ENCODE assay signal across 16 cellular contexts in the genomic region with DNA sequence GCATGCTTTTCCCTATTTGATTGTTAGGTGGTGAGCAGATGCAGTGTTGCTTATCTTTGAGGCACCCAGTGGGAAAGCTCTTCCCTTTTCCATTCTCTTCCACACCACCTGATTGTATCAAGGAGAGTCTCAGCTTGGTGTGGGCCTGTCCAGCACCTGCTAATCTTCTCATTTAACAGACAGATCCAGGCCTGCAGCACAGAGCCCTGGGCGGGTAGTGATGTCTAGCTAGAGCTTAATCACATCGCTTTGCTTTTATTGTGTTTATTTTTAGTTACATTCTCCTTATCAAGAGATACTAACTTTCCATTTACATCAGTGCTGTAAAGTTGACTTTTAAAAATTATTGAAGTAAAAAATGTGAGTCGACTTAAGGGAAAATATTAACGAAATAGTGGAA. TPM values are rescaled to one million over a fixed set of nuclear protein-coding genes. Genes with fewer than 3 reads are reported as not detected.
A peak's percentile ranks its signal among the peaks of the same experiment; 100 is the strongest.
DNase-seq lines count a peak whose midpoint lies in the region; ATAC-seq and TF ChIP-seq lines count a peak whose summit lies in the region.
"Had no signal": no experiment of that assay in that cellular context is flagged by ENCODE, and none has a peak within 500 bp of the region (broad histone marks: within the 10 kb centered on the region; RNA-seq: fewer than 3 reads in every experiment).

No MANE protein-coding gene starts in this region.

- TF ChIP-seq POLR2A in body of pancreas (IDR thresholded peaks at IDR 0.05): no peak

- H3K23ac ChIP-seq in mesenchymal stem cell (ENCODE audit: low read length in 2 of 2): no peak overlapping the region

- H3K9me3 ChIP-seq in mesenchymal stem cell (ENCODE audit: control insufficient read depth, low read length): no peaks in the 10 kb centered on the region
- H3K9me3 ChIP-seq in aorta (ENCODE audit: control insufficient read depth, low read length): no peaks in the 10 kb centered on the region
- H3K9me3 ChIP-seq in Karpas-422 (ENCODE audit: low read length): no peaks in the 10 kb centered on the region
- no peaks in the 10 kb centered on the region for H3K9me3 ChIP-seq in body of pancreas
- H3K9me3 ChIP-seq: HAP-1 had no signal

- H3K36me3 ChIP-seq in mesenchymal stem cell (ENCODE audit: control insufficient read depth in 1 of 2, insufficient read depth in 2 of 2, low read depth in 1 of 2, low read length in 2 of 2): no peaks in the 10 kb centered on the region
- no peaks in the 10 kb centered on the region for H3K36me3 ChIP-seq in aorta (ENCODE audit: control insufficient read depth in 1 of 2, insufficient read depth in 2 of 2, low read length in 1 of 2)
- no peaks in the 10 kb centered on the region for H3K36me3 ChIP-seq in Karpas-422 (ENCODE audit: insufficient read depth, low read length)
- no peaks in the 10 kb centered on the region for H3K36me3 ChIP-seq in body of pancreas (replicated peaks in 1 of 2; ENCODE audit: insufficient read depth in 1 of 2, low read depth in 2 of 2)
- H3K36me3 ChIP-seq: HAP-1 had no signal

- no peak overlapping the region for H3K4me2 ChIP-seq in mesenchymal stem cell (ENCODE audit: low read length, poor library complexity, severe bottlenecking)
- H3K4me2 ChIP-seq in Karpas-422 (ENCODE audit: low read depth, low read length, poor library complexity, severe bottlenecking): no peak overlapping the region

- peaks cover 12 to 13% of the 10 kb centered on the region in 2 donors for H3K4me1 Mint-ChIP-seq in natural killer cell
- H3K4me1 Mint-ChIP-seq in natural killer cell treated with Interleukin-12 subunit alpha and Interleukin-12 subunit beta and Interleukin-15 and Interleukin-18, amount 100 ng/mL, for 72 hours (ENCODE audit: low read depth in 2 of 2): peaks cover 6 to 11% of the 10 kb centered on the region in 2 donors

- no peaks in the 10 kb centered on the region for H3K79me1 ChIP-seq in mesenchymal stem cell (replicated peaks; ENCODE audit: low read length, poor library complexity, severe bottlenecking)

- H3K79me2 ChIP-seq in Karpas-422 (ENCODE audit: low read length): no peaks in the 10 kb centered on the region

- H4K8ac ChIP-seq in mesenchymal stem cell (ENCODE audit: low read length): no peak overlapping the region

- H2BK120ac ChIP-seq in mesenchymal stem cell (ENCODE audit: low read depth, low read length): no peak overlapping the region

- H3K27ac Mint-ChIP-seq in natural killer cell: no peak overlapping the region
- H3K27ac Mint-ChIP-seq in natural killer cell treated with Interleukin-12 subunit alpha and Interleukin-12 subunit beta and Interleukin-15 and Interleukin-18, amount 100 ng/mL, for 72 hours: no peak overlapping the region
- H3K27ac Mint-ChIP-seq: CD4-positive, alpha-beta memory T cell had no signal

- 97% methylated on average over 2 of the region's 4 CpGs for WGBS in mesenchymal stem cell
- WGBS in aorta, 2 donors: 6 to 11% methylated on average over 4 of the region's 4 CpGs
- WGBS in body of pancreas, 2 donors: 38% methylated on average over 4 of the region's 4 CpGs

- no peak for DNase-seq in natural killer cell
- no peak for DNase-seq in natural killer cell treated with Interleukin-12 subunit alpha and Interleukin-12 subunit beta and Interleukin-15 and Interleukin-18, amount 100 ng/mL, for 72 hours (ENCODE audit: low spot score)
- peak; percentile 27 for DNase-seq in SK-N-DZ (ENCODE audit: low spot score)
- no peak for DNase-seq in mesenchymal stem cell
- no peak for DNase-seq in aorta
- no peak for DNase-seq in NCI-H345 (lab: John Stamatoyannopoulos, UW)
- no peak for DNase-seq in Karpas-422
- DNase-seq in body of pancreas: no peak
- DNase-seq: ACHN; CD4-positive, alpha-beta memory T cell; DMS 273 treated with DMSO at 0.1 percent for 48 hours; DMS53; GM23248 had no signal

- H2BK12ac ChIP-seq in mesenchymal stem cell (ENCODE audit: low read length in 2 of 2): no peak overlapping the region

- peak overlapping the region in 1 of 2 experiments; percentile 34 for H3K18ac ChIP-seq in mesenchymal stem cell (ENCODE audit: low read depth in 1 of 2, low read length in 2 of 2)

- peaks cover 0 to 9% of the 10 kb centered on the region in 2 experiments for H3K27me3 ChIP-seq in mesenchymal stem cell (ENCODE audit: control insufficient read depth in 1 of 2, insufficient read depth in 1 of 2, low read length in 2 of 2)
- no peaks in the 10 kb centered on the region for H3K27me3 ChIP-seq in aorta (ENCODE audit: control insufficient read depth in 1 of 2, insufficient read depth in 2 of 2, low read length in 1 of 2)
- no peaks in the 10 kb centered on the region for H3K27me3 ChIP-seq in Karpas-422 (ENCODE audit: low read length)
- H3K27me3 ChIP-seq in body of pancreas: peaks cover 0 to 6% of the 10 kb centered on the region in 2 donors

- H3K27me3 Mint-ChIP-seq in natural killer cell (ENCODE audit: low read depth in 2 of 2): peaks cover 22 to 37% of the 10 kb centered on the region in 2 donors
- H3K27me3 Mint-ChIP-seq in natural killer cell treated with Interleukin-12 subunit alpha and Interleukin-12 subunit beta and Interleukin-15 and Interleukin-18, amount 100 ng/mL, for 72 hours: peaks cover 24 to 34% of the 10 kb centered on the region in 2 donors

- no peak overlapping the region for H4K91ac ChIP-seq in mesenchymal stem cell (ENCODE audit: low read length)

- no peak overlapping the region for H2BK5ac ChIP-seq in mesenchymal stem cell (ENCODE audit: low read depth, low read length, poor library complexity, severe bottlenecking)

- peak overlapping the region; percentile 44 for H2AK5ac ChIP-seq in mesenchymal stem cell (ENCODE audit: low read length, severe bottlenecking)

- ATAC-seq in natural killer cell: no peak
- no peak for ATAC-seq in natural killer cell treated with Interleukin-12 subunit alpha and Interleukin-12 subunit beta and Interleukin-15 and Interleukin-18, amount 100 ng/mL, for 72 hours
- no peak for ATAC-seq in aorta (ENCODE audit: low FRiP score)
- ATAC-seq in body of pancreas: no peak
- ATAC-seq: HepG2 had no signal

- H3K4me1 ChIP-seq in mesenchymal stem cell (ENCODE audit: control insufficient read depth, insufficient read depth, low read depth, low read length): peaks cover 9% of the 10 kb centered on the region
- peaks cover 0 to 7% of the 10 kb centered on the region in 2 donors for H3K4me1 ChIP-seq in aorta (ENCODE audit: control insufficient read depth in 1 of 2, insufficient read depth in 2 of 2, low read length in 2 of 2)
- no peaks in the 10 kb centered on the region for H3K4me1 ChIP-seq in Karpas-422 (ENCODE audit: low read length)
- H3K4me1 ChIP-seq in body of pancreas: no peaks in the 10 kb centered on the region
- H3K4me1 ChIP-seq: HAP-1 had no signal

- no peaks in the 10 kb centered on the region for H3K9me3 Mint-ChIP-seq in natural killer cell
- no peaks in the 10 kb centered on the region for H3K9me3 Mint-ChIP-seq in natural killer cell treated with Interleukin-12 subunit alpha and Interleukin-12 subunit beta and Interleukin-15 and Interleukin-18, amount 100 ng/mL, for 72 hours
- H3K9me3 Mint-ChIP-seq: CD4-positive, alpha-beta memory T cell had no signal

- no peaks in the 10 kb centered on the region for H4K20me1 ChIP-seq in Karpas-422 (ENCODE audit: insufficient read depth, low read depth, low read length)

- H2BK15ac ChIP-seq in mesenchymal stem cell (ENCODE audit: low read depth, poor library complexity, severe bottlenecking): no peak overlapping the region

- no peak overlapping the region for H3K14ac ChIP-seq in mesenchymal stem cell (ENCODE audit: low read length in 2 of 2)

- peak overlapping the region; percentile 69 for H3K4me3 Mint-ChIP-seq in natural killer cell
- H3K4me3 Mint-ChIP-seq in natural killer cell treated with Interleukin-12 subunit alpha and Interleukin-12 subunit beta and Interleukin-15 and Interleukin-18, amount 100 ng/mL, for 72 hours: no peak overlapping the region
- H3K4me3 Mint-ChIP-seq: CD4-positive, alpha-beta memory T cell had no signal

- no peaks in the 10 kb centered on the region for H3K36me3 Mint-ChIP-seq in natural killer cell
- H3K36me3 Mint-ChIP-seq in natural killer cell treated with Interleukin-12 subunit alpha and Interleukin-12 subunit beta and Interleukin-15 and Interleukin-18, amount 100 ng/mL, for 72 hours: no peaks in the 10 kb centered on the region
- H3K36me3 Mint-ChIP-seq: CD4-positive, alpha-beta memory T cell had no signal

- H3K27ac ChIP-seq in mesenchymal stem cell (ENCODE audit: low read length, poor library complexity, severe bottlenecking): no peak overlapping the region
- peak overlapping the region; percentile 33 to 84 for H3K27ac ChIP-seq in aorta (ENCODE audit: low read depth in 1 of 2, low read length in 2 of 2)
- H3K27ac ChIP-seq in Karpas-422 (ENCODE audit: low read length): no peak overlapping the region
- no peak overlapping the region for H3K27ac ChIP-seq in body of pancreas
- H3K27ac ChIP-seq: C4-2B, GM23248 had no signal

- H3K9me2 ChIP-seq in Karpas-422 (replicated peaks; ENCODE audit: insufficient read depth, low read length): no peaks in the 10 kb centered on the region

- no peak overlapping the region for H3K9ac ChIP-seq in mesenchymal stem cell (ENCODE audit: low read length)
- H3K9ac ChIP-seq in Karpas-422 (ENCODE audit: low read length): no peak overlapping the region
- H3K9ac ChIP-seq: GM23248 had no signal

- H2AFZ ChIP-seq in mesenchymal stem cell (ENCODE audit: low read depth, low read length) (no peak overlapping the region), Karpas-422 (ENCODE audit: low read length) (no peak overlapping the region)
- H2AFZ ChIP-seq: GM23248 had no signal

- TF ChIP-seq CTCF in natural killer cell (IDR thresholded peaks at IDR 0.05) (no peak), body of pancreas (IDR thresholded peaks at IDR 0.05) (no peak)

- no peak overlapping the region for H3K4ac ChIP-seq in mesenchymal stem cell (ENCODE audit: low read depth in 1 of 2, low read length in 2 of 2)

- intact Hi-C loops in natural killer cell (cut with micrococcal nuclease) (no loop called here), aorta (cut with DNase I) (no loop called here), body of pancreas (cut with DNase I) (no loop called here)

- no peak overlapping the region for H3K4me3 ChIP-seq in mesenchymal stem cell (ENCODE audit: insufficient read depth in 1 of 2, low read depth in 1 of 2, low read length in 2 of 2)
- no peak overlapping the region for H3K4me3 ChIP-seq in aorta (ENCODE audit: low read length in 2 of 2)
- no peak overlapping the region for H3K4me3 ChIP-seq in Karpas-422 (ENCODE audit: low read length)
- no peak overlapping the region for H3K4me3 ChIP-seq in body of pancreas
- H3K4me3 ChIP-seq: GM23248, HAP-1 had no signal

RNA-seq across cellular contexts. Expression of a gene that starts 24.2 kb away (rescaled TPM):
- total RNA-seq in natural killer cell: under 1 TPM in 1 of 3 donors, not detected in 2; 0.10 TPM
- not detected for total RNA-seq in natural killer cell treated with Interleukin-12 subunit alpha and Interleukin-12 subunit beta and Interleukin-15 and Interleukin-18, amount 100 ng/mL, for 72 hours
- polyA plus RNA-seq in SK-N-DZ (2014; cell fraction: cytosol; rRNA removed): not detected in 2 replicates
- polyA plus RNA-seq in SK-N-DZ (2014; cell fraction: nucleus; rRNA removed): not detected in 2 replicates
- polyA plus RNA-seq in mesenchymal stem cell (2013, experiment 1 of 2): 10.5 TPM
- 11.8 TPM for polyA plus RNA-seq in mesenchymal stem cell (2013, experiment 2 of 2)
- 10 to 100 TPM; 23.8 to 34.4 TPM for total RNA-seq in aorta
- polyA plus RNA-seq in aorta: 10 to 100 TPM in 1 of 2 donors, 1 to 10 TPM in 1; 4.3 to 11.9 TPM
- total RNA-seq in Karpas-422 (2014; rRNA removed; shearing (Covaris generic); ENCODE audit: low replicate concordance): not detected in 2 replicates
- under 1 TPM in 1 of 2 donors, not detected in 1; 0.52 TPM for total RNA-seq in body of pancreas
- total RNA-seq: CD4-positive, alpha-beta memory T cell; HepG2 had no signal
- polyA plus RNA-seq: CD4-positive, alpha-beta memory T cell; HepG2 had no signal

RNA-seq across cellular contexts. Expression of a gene that starts 35.9 kb away (rescaled TPM):
- total RNA-seq in natural killer cell (under 1 TPM in 1 of 3 donors, not detected in 2; 0.14 TPM), aorta (10 to 100 TPM; 29.0 to 45.4 TPM), body of pancreas (under 1 TPM; 0.66 to 0.78 TPM)
- not detected for total RNA-seq in natural killer cell treated with Interleukin-12 subunit alpha and Interleukin-12 subunit beta and Interleukin-15 and Interleukin-18, amount 100 ng/mL, for 72 hours
- not detected in 2 replicates for polyA plus RNA-seq in SK-N-DZ (2014; cell fraction: cytosol; rRNA removed)
- not detected in 2 replicates for polyA plus RNA-seq in SK-N-DZ (2014; cell fraction: nucleus; rRNA removed)
- 2.7 TPM for polyA plus RNA-seq in mesenchymal stem cell (2013, experiment 1 of 2)
- polyA plus RNA-seq in mesenchymal stem cell (2013, experiment 2 of 2): 2.8 TPM
- 10 to 100 TPM in 1 of 2 donors, 1 to 10 TPM in 1; 8.6 to 22.8 TPM for polyA plus RNA-seq in aorta
- total RNA-seq in Karpas-422 (2014; rRNA removed; shearing (Covaris generic); ENCODE audit: low replicate concordance): 0.07 TPM in 1 of 2 replicates, not detected in the other
- total RNA-seq: CD4-positive, alpha-beta memory T cell; HepG2 had no signal
- polyA plus RNA-seq: CD4-positive, alpha-beta memory T cell; HepG2 had no signal

RNA-seq across cellular contexts. Expression of a gene that starts 47.5 kb away (rescaled TPM):
- 10 to 100 TPM; 14.3 to 22.0 (median 16.9) TPM for total RNA-seq in natural killer cell
- 10 to 100 TPM; 24.3 to 32.8 TPM for total RNA-seq in natural killer cell treated with Interleukin-12 subunit alpha and Interleukin-12 subunit beta and Interleukin-15 and Interleukin-18, amount 100 ng/mL, for 72 hours
- 14.9 and 18.5 TPM in 2 replicates for polyA plus RNA-seq in SK-N-DZ (2014; cell fraction: cytosol; rRNA removed)
- polyA plus RNA-seq in SK-N-DZ (2014; cell fraction: nucleus; rRNA removed): 15.2 and 28.4 TPM in 2 replicates
- 8.3 TPM for polyA plus RNA-seq in mesenchymal stem cell (2013, experiment 1 of 2)
- 6.8 TPM for polyA plus RNA-seq in mesenchymal stem cell (2013, experiment 2 of 2)
- total RNA-seq in aorta: 10 to 100 TPM; 14.0 to 23.1 TPM
- 10 to 100 TPM in 1 of 2 donors, 1 to 10 TPM in 1; 2.3 to 13.2 TPM for polyA plus RNA-seq in aorta
- total RNA-seq in Karpas-422 (2014; rRNA removed; shearing (Covaris generic); ENCODE audit: low replicate concordance): 18.8 and 21.8 TPM in 2 replicates
- total RNA-seq in body of pancreas: 10 to 100 TPM; 16.9 to 35.6 TPM

Comparison
In these comparisons a context has a peak if more than half of its experiments do, and no peak if none do; other contexts are left out.
1. H3K27ac ChIP-seq: peak in aorta (2 of 2); none in mesenchymal stem cell (single experiment), Karpas-422 (single experiment) and body of pancreas (0 of 4).
2. RNA of a gene that starts 24.2 kb away (total RNA-seq): 23.8 to 34.4 TPM in aorta; 0.52 TPM in body of pancreas, 0.10 TPM in natural killer cell, not detected in natural killer cell treated with Interleukin-12 subunit alpha and Interleukin-12 subunit beta and Interleukin-15 and Interleukin-18, amount 100 ng/mL, for 72 hours and not detected in Karpas-422; every median in the first group is over 10 times any median in the second.
3. RNA of a gene that starts 35.9 kb away (total RNA-seq): 29.0 to 45.4 TPM in aorta; 0.66 to 0.78 TPM in body of pancreas, 0.14 TPM in natural killer cell, not detected in natural killer cell treated with Interleukin-12 subunit alpha and Interleukin-12 subunit beta and Interleukin-15 and Interleukin-18, amount 100 ng/mL, for 72 hours and 0.07 TPM in Karpas-422; every median in the first group is over 10 times any median in the second.